In genomic region chr14:23727566-23728335, GRCh38 we compare ENCODE assay signal across 1 cellular context.
TF ChIP-seq lines count a peak whose summit lies in the region.

No MANE protein-coding gene starts in this region.

TF ChIP-seq in HepG2, 621 proteins besides CTCF, POLR2A, EP300 and RAD21 (continued from another document and continues in another):
- peak; percentile 46 for TF ChIP-seq ZNF407 (CRISPR knock-in tag; IDR thresholded peaks at IDR 0.05; ENCODE audit: not compliant biosample characterization)
- TF ChIP-seq HMGXB4 (CRISPR knock-in tag; IDR thresholded peaks at IDR 0.05; ENCODE audit: borderline replicate concordance in 1 of 2, low read depth in 1 of 2): peak; percentile 39 to 57; a peak in 1 of 4 replicates
- TF ChIP-seq STAG1 (CRISPR knock-in tag; IDR thresholded peaks at IDR 0.05): peak; percentile 96
- TF ChIP-seq ZNF264 (CRISPR knock-in tag; IDR thresholded peaks at IDR 0.05): no peak
- no peak; the same call in 1 of the 2 replicates for TF ChIP-seq ZNF34 (CRISPR knock-in tag; IDR thresholded peaks at IDR 0.05; ENCODE audit: borderline replicate concordance)
- TF ChIP-seq ZNF782 (CRISPR knock-in tag; IDR thresholded peaks at IDR 0.05; ENCODE audit: borderline replicate concordance): 0 out of 2 replicates have a peak, but pooled peaks have one; percentile 12
- TF ChIP-seq MYC (CRISPR knock-in tag; IDR thresholded peaks at IDR 0.05; ENCODE audit: borderline replicate concordance): no peak
- TF ChIP-seq ATRX (CRISPR knock-in tag; IDR thresholded peaks at IDR 0.05; ENCODE audit: borderline replicate concordance): no peak
- TF ChIP-seq ZNF44 (CRISPR knock-in tag; IDR thresholded peaks at IDR 0.05): 0 out of 2 replicates have a peak, but pooled peaks have one; percentile 41
- no peak for TF ChIP-seq ZNF766 (CRISPR knock-in tag; IDR thresholded peaks at IDR 0.05; ENCODE audit: borderline replicate concordance)
- peak; percentile 17; the same call in 1 of the 2 replicates for TF ChIP-seq CEBPB (IDR thresholded peaks at IDR 0.05; ENCODE audit: borderline replicate concordance, low read depth, low read length)
- TF ChIP-seq POGK (CRISPR knock-in tag; conservative IDR thresholded peaks at IDR 0.05): 0 out of 2 replicates have a peak, but pooled peaks have one; percentile 64
- TF ChIP-seq ATF7-NPFF (CRISPR knock-in tag; IDR thresholded peaks at IDR 0.05; ENCODE audit: low read depth): 0 out of 2 replicates have a peak, but pooled peaks have one; percentile 39
- TF ChIP-seq MEIS1 (CRISPR knock-in tag; IDR thresholded peaks at IDR 0.05; ENCODE audit: borderline replicate concordance): 0 out of 2 replicates have a peak, but pooled peaks have one; percentile 15
- TF ChIP-seq ZSCAN12 (CRISPR knock-in tag; IDR thresholded peaks at IDR 0.05): no peak
- 0 out of 2 replicates have a peak, but pooled peaks have one; percentile 17 for TF ChIP-seq CEBPG (CRISPR knock-in tag; IDR thresholded peaks at IDR 0.05)
- TF ChIP-seq ZBTB14 (CRISPR knock-in tag; IDR thresholded peaks at IDR 0.05): no peak
- no peak for TF ChIP-seq ZXDC (CRISPR knock-in tag; IDR thresholded peaks at IDR 0.05)
- TF ChIP-seq KLF6 (CRISPR knock-in tag; IDR thresholded peaks at IDR 0.05): no peak
- no peak for TF ChIP-seq ZNF607 (CRISPR knock-in tag; IDR thresholded peaks at IDR 0.05; ENCODE audit: borderline replicate concordance)
- no peak for TF ChIP-seq ZNF878 (CRISPR knock-in tag; IDR thresholded peaks at IDR 0.05)
- TF ChIP-seq ZNF691 (CRISPR knock-in tag; IDR thresholded peaks at IDR 0.05; ENCODE audit: borderline replicate concordance, low read depth): no peak; the same call in 1 of the 2 replicates
- TF ChIP-seq HOXA3 (CRISPR knock-in tag; IDR thresholded peaks at IDR 0.05): no peak
- 0 out of 2 replicates have a peak, but pooled peaks have one; percentile 21 for TF ChIP-seq RXRB (CRISPR knock-in tag; IDR thresholded peaks at IDR 0.05; ENCODE audit: borderline replicate concordance)
- TF ChIP-seq KDM2A (CRISPR knock-in tag; IDR thresholded peaks at IDR 0.05; ENCODE audit: borderline replicate concordance, low read depth): 0 out of 2 replicates have a peak, but pooled peaks have one; percentile 25
- no peak for TF ChIP-seq SNAPC5 (CRISPR knock-in tag; IDR thresholded peaks at IDR 0.05; ENCODE audit: borderline replicate concordance)
- TF ChIP-seq XRCC5 (optimal IDR thresholded peaks at IDR 0.05; ENCODE audit: low read length): peak; percentile 54
- TF ChIP-seq ZFP62 (CRISPR knock-in tag; IDR thresholded peaks at IDR 0.05): no peak
- TF ChIP-seq ZNF142 (CRISPR knock-in tag; IDR thresholded peaks at IDR 0.05): no peak
- no peak for TF ChIP-seq MYPOP (CRISPR knock-in tag; IDR thresholded peaks at IDR 0.05)
